ENCODE assay signal across 12 cellular contexts in the genomic region with DNA sequence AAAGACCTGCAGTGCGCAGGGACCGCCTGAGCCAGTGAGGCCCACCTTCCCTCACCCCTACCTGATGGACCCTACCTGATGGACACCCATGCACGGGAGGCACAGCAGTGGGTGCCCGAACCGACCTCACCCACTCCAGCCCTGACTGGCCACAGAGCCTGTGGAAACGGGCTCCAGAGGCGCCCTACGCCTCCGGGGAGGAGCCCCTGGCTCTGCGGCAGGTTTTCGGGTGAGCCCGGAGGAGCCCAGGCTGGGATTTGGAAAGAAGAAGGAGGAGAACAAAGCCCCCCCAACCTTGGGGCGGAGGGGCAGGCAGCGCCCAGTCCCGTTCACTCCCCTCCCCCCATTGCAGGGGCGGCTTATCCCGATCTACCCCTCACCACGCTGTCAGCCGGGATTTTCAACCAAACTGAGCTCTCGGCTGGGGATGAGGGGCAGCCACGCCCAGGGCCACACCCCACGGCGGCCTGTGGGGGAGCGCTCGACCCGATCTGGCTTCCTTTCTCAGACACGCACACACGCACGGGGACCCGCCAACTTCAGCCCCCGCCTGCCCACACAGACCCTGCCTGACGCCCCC. TPM values are rescaled to one million over a fixed set of nuclear protein-coding genes. Genes with fewer than 3 reads are reported as not detected.
DNase-seq lines count a peak whose midpoint lies in the region; ATAC-seq and TF ChIP-seq lines count a peak whose summit lies in the region.
"Had no signal": no experiment of that assay in that cellular context is flagged by ENCODE, and none has a peak within 500 bp of the region (broad histone marks: within the 10 kb centered on the region; RNA-seq: fewer than 3 reads in every experiment).

No MANE protein-coding gene starts in this region.

- no peak for ATAC-seq in GM21786 (IDR thresholded peaks at IDR 0.05; ENCODE audit: unreplicated experiment)
- ATAC-seq in HG03457 (IDR thresholded peaks at IDR 0.05; ENCODE audit: unreplicated experiment) = no peak

- H3K9me3 Mint-ChIP-seq in Calu3 (ENCODE audit: low read depth, unreplicated experiment) (no peaks in the 10 kb centered on the region), nephron (peaks cover 20% of the 10 kb centered on the region)

- TF ChIP-seq CTCF in Calu3 (IDR thresholded peaks at IDR 0.05; ENCODE audit: unreplicated experiment) (no peak), nephron (IDR thresholded peaks at IDR 0.05; ENCODE audit: unreplicated experiment in 3 of 3) (no peak)

- peaks cover 59% of the 10 kb centered on the region; the same call in 1 of the 2 replicates for H3K4me1 ChIP-seq in HUES6 (ENCODE audit: control insufficient read depth, insufficient read depth, low read length)

- in situ Hi-C loops in KBM-7 (cut with MboI; ENCODE audit: low pct_unique_long_range_greater_than_20kb, low sequenced_read_pairs) = no loop called here

- H3K27ac ChIP-seq in HUES6 (ENCODE audit: low read depth, low read length) (no peak overlapping the region), cingulate gyrus (ENCODE audit: low read depth, low read length) (peak overlapping the region; percentile 10)

- H3K9me3 ChIP-seq in HUES6 (ENCODE audit: control insufficient read depth, insufficient read depth, low read depth, low read length) = peaks cover 15% of the 10 kb centered on the region; the same call in 1 of the 2 replicates

- DNase-seq in Calu3 = no peak
- DNase-seq in KBM-7 = no peak
- no peak for DNase-seq in UCSD-AML1 (lab: John Stamatoyannopoulos, UW; ENCODE audit: unreplicated experiment)
- DNase-seq: cortex of kidney, small intestine had no signal

- H3K27me3 ChIP-seq in HUES6 (ENCODE audit: control insufficient read depth, insufficient read depth, low read length) = peaks cover 51% of the 10 kb centered on the region

- intact Hi-C loops in Calu3 (cut with micrococcal nuclease; ENCODE audit: unreplicated experiment) = loop anchor here (2.0 kb wide), 1 partner anchor 120 kb away; a partner anchor contains a TSS

- H3K36me3 Mint-ChIP-seq in Calu3 (ENCODE audit: insufficient read depth, unreplicated experiment) (no peaks in the 10 kb centered on the region), nephron (ENCODE audit: low read depth) (no peaks in the 10 kb centered on the region)

- H3K4me3 Mint-ChIP-seq in Calu3 (ENCODE audit: low read depth, unreplicated experiment) (peak overlapping the region; percentile 62), nephron (peak overlapping the region; percentile 38 to 66 (median 47))

- CTCF ChIA-PET in Calu3 (lab: Charles Lee) = interaction anchor here (0.6 kb wide), 1 partner anchor 91 kb away, joined by 3 read pairs; a partner anchor contains a TSS

- peak overlapping the region; percentile 64 for H3K9ac ChIP-seq in HUES6 (ENCODE audit: low read length)

- H3K27me3 Mint-ChIP-seq in Calu3 (ENCODE audit: unreplicated experiment) = peaks cover 29% of the 10 kb centered on the region
- peaks cover 45% of the 10 kb centered on the region for H3K27me3 Mint-ChIP-seq in nephron (ENCODE audit: low read depth)

- no peaks in the 10 kb centered on the region for H3K36me3 ChIP-seq in HUES6 (ENCODE audit: control insufficient read depth, insufficient read depth, low read length)

- H3K27ac Mint-ChIP-seq in Calu3 (ENCODE audit: unreplicated experiment) (no peak overlapping the region), nephron (no peak overlapping the region)

- peak overlapping the region; percentile 61 for H3K4me3 ChIP-seq in HUES6 (ENCODE audit: low read depth, low read length)

- H3K4me1 Mint-ChIP-seq in Calu3 (ENCODE audit: low read depth, unreplicated experiment) (peaks cover 26% of the 10 kb centered on the region), nephron (no peaks in the 10 kb centered on the region)

- no TSS peak for BruUV-seq in Calu3 (replicated peaks; lab: Mats Ljungman, UMichigan)

RNA-seq across cellular contexts. Expression of a gene that starts 0.7 kb away (rescaled TPM):
- total RNA-seq in Calu3 (2022) = 14.2 and 16.1 TPM in 2 replicates

RNA-seq across cellular contexts. Expression of a gene that starts 19.2 kb away (rescaled TPM):
- not detected in 2 replicates for total RNA-seq in Calu3 (2022)
- total RNA-seq: activated CD8-positive, alpha-beta memory T cell treated with anti-CD3 and anti-CD28 coated beads for 36 hours; MCF 10A had no signal

RNA-seq across cellular contexts. Expression of a gene that starts 40.8 kb away (rescaled TPM):
- 2.6 and 3.8 TPM in 2 replicates for total RNA-seq in Calu3 (2022)

RNA-seq across cellular contexts. Expression of a gene that starts 49.5 kb away (rescaled TPM):
- total RNA-seq in Calu3 (2022) = 132 and 139 TPM in 2 replicates

RNA-seq across cellular contexts. Expression of a gene that starts 55.0 kb away (rescaled TPM):
- total RNA-seq in Calu3 (2022) = 0.59 and 0.76 TPM in 2 replicates
- total RNA-seq: MCF 10A had no signal
